10 cellular contexts compared by ENCODE assay signal in genomic region chr22:31218565-31219262, GRCh38. TPM values are rescaled to one million over a fixed set of nuclear protein-coding genes. Genes with fewer than 3 reads are reported as not detected.
DNase-seq lines count a peak whose midpoint lies in the region; ATAC-seq, FAIRE-seq and TF ChIP-seq lines count a peak whose summit lies in the region.
"Had no signal": no experiment of that assay in that cellular context is flagged by ENCODE, and none has a peak within 500 bp of the region (broad histone marks: within the 10 kb centered on the region; RNA-seq: fewer than 3 reads in every experiment).

No MANE protein-coding gene starts in this region.

- TF ChIP-seq POLR2A in breast epithelium (IDR thresholded peaks at IDR 0.05): no peak

- no peak overlapping the region for H4K91ac ChIP-seq in mesenchymal stem cell (ENCODE audit: low read length)

- no peak overlapping the region for H2AK5ac ChIP-seq in mesenchymal stem cell (ENCODE audit: low read length, severe bottlenecking)

- no peak overlapping the region for H2BK12ac ChIP-seq in mesenchymal stem cell (ENCODE audit: low read length in 2 of 2)

- peaks cover 11% of the 10 kb centered on the region for H3K36me3 ChIP-seq in CD4-positive, CD25-positive, alpha-beta regulatory T cell (ENCODE audit: control insufficient read depth, insufficient read depth, low read length)
- H3K36me3 ChIP-seq in breast epithelium: no peaks in the 10 kb centered on the region
- H3K36me3 ChIP-seq in neural progenitor cell: no peaks in the 10 kb centered on the region
- H3K36me3 ChIP-seq in mesenchymal stem cell (ENCODE audit: control insufficient read depth in 1 of 2, insufficient read depth in 2 of 2, low read depth in 1 of 2, low read length in 2 of 2): no peaks in the 10 kb centered on the region
- H3K36me3 ChIP-seq in PC-3 (ENCODE audit: low read depth, low read length): no peaks in the 10 kb centered on the region

- peaks cover 36 to 83% (median 55%) of the 10 kb centered on the region in 4 donors for H3K4me1 Mint-ChIP-seq in CD4-positive, CD25-positive, alpha-beta regulatory T cell
- peaks cover 20% of the 10 kb centered on the region for H3K4me1 Mint-ChIP-seq in neural progenitor cell

- no peaks in the 10 kb centered on the region for H3K27me3 ChIP-seq in CD4-positive, CD25-positive, alpha-beta regulatory T cell (ENCODE audit: control insufficient read depth, insufficient read depth, low read length)
- H3K27me3 ChIP-seq in breast epithelium: no peaks in the 10 kb centered on the region
- no peaks in the 10 kb centered on the region for H3K27me3 ChIP-seq in neural progenitor cell
- H3K27me3 ChIP-seq in mesenchymal stem cell (ENCODE audit: control insufficient read depth in 1 of 2, insufficient read depth in 1 of 2, low read length in 2 of 2): no peaks in the 10 kb centered on the region
- H3K27me3 ChIP-seq in PC-3 (ENCODE audit: low read length): no peaks in the 10 kb centered on the region

- H3K14ac ChIP-seq in mesenchymal stem cell (ENCODE audit: low read length in 2 of 2): no peak overlapping the region

- no peak overlapping the region for H2AFZ ChIP-seq in neural progenitor cell (replicated peaks)
- H2AFZ ChIP-seq in mesenchymal stem cell (ENCODE audit: low read depth, low read length): no peak overlapping the region
- no peak overlapping the region for H2AFZ ChIP-seq in PC-3 (ENCODE audit: low read length)

- no peaks in the 10 kb centered on the region for H3K9me3 ChIP-seq in CD4-positive, CD25-positive, alpha-beta regulatory T cell (ENCODE audit: control insufficient read depth in 2 of 2, low read length in 2 of 2)
- H3K9me3 ChIP-seq in breast epithelium (no peaks in the 10 kb centered on the region), neural progenitor cell (ENCODE audit: low read depth) (no peaks in the 10 kb centered on the region), mesenchymal stem cell (ENCODE audit: control insufficient read depth, low read length) (no peaks in the 10 kb centered on the region), PC-3 (ENCODE audit: low read length) (no peaks in the 10 kb centered on the region)

- H3K9ac ChIP-seq in neural progenitor cell (no peak overlapping the region), mesenchymal stem cell (ENCODE audit: low read length) (no peak overlapping the region), PC-3 (ENCODE audit: low read length) (no peak overlapping the region)

- H3K23ac ChIP-seq in mesenchymal stem cell (ENCODE audit: low read length in 2 of 2): no peak overlapping the region

- DNase-seq in CD4-positive, CD25-positive, alpha-beta regulatory T cell: no peak
- DNase-seq in GM19239 (ENCODE audit: insufficient read length, low spot score) (no peak), breast epithelium (ENCODE audit: low spot score in 2 of 2) (no peak), neural progenitor cell (ENCODE audit: low spot score) (peak; percentile 62), urothelium cell line (ENCODE audit: low spot score) (no peak), mesenchymal stem cell (no peak), PC-3 (no peak)
- DNase-seq: aorta, NCI-H146 had no signal

- H3K18ac ChIP-seq in mesenchymal stem cell (ENCODE audit: low read depth in 1 of 2, low read length in 2 of 2): no peak overlapping the region

- H3K79me1 ChIP-seq in mesenchymal stem cell (replicated peaks; ENCODE audit: low read length, poor library complexity, severe bottlenecking): peaks cover 35% of the 10 kb centered on the region

- 85% methylated on average over 4 of the region's 4 CpGs for WGBS in mesenchymal stem cell

- no peak overlapping the region for H3K4me3 ChIP-seq in CD4-positive, CD25-positive, alpha-beta regulatory T cell (ENCODE audit: low read depth, low read length)
- H3K4me3 ChIP-seq in breast epithelium: no peak overlapping the region
- H3K4me3 ChIP-seq in neural progenitor cell: peak overlapping the region; percentile 13
- H3K4me3 ChIP-seq in mesenchymal stem cell (ENCODE audit: insufficient read depth in 1 of 2, low read depth in 1 of 2, low read length in 2 of 2): no peak overlapping the region
- no peak overlapping the region for H3K4me3 ChIP-seq in PC-3 (ENCODE audit: low read length)

- no peak overlapping the region for H3K27ac ChIP-seq in CD4-positive, CD25-positive, alpha-beta regulatory T cell (ENCODE audit: insufficient read depth, low read length, poor library complexity, severe bottlenecking)
- H3K27ac ChIP-seq in breast epithelium: peak overlapping the region; percentile 80 to 82
- peak overlapping the region; percentile 88 for H3K27ac ChIP-seq in neural progenitor cell
- no peak overlapping the region for H3K27ac ChIP-seq in mesenchymal stem cell (ENCODE audit: low read length, poor library complexity, severe bottlenecking)
- no peak overlapping the region for H3K27ac ChIP-seq in PC-3 (ENCODE audit: low read length)

- peaks cover 47% of the 10 kb centered on the region for H3K4me1 ChIP-seq in CD4-positive, CD25-positive, alpha-beta regulatory T cell (ENCODE audit: control insufficient read depth, insufficient read depth, low read length, poor library complexity, severe bottlenecking)
- H3K4me1 ChIP-seq in breast epithelium: peaks cover 0 to 7% of the 10 kb centered on the region in 2 donors
- peaks cover 41% of the 10 kb centered on the region for H3K4me1 ChIP-seq in neural progenitor cell
- peaks cover 1% of the 10 kb centered on the region for H3K4me1 ChIP-seq in mesenchymal stem cell (ENCODE audit: control insufficient read depth, insufficient read depth, low read depth, low read length)
- H3K4me1 ChIP-seq in PC-3 (ENCODE audit: insufficient read depth, low read length): no peaks in the 10 kb centered on the region

- no peaks in the 10 kb centered on the region for H3K9me3 Mint-ChIP-seq in CD4-positive, CD25-positive, alpha-beta regulatory T cell
- no peaks in the 10 kb centered on the region for H3K9me3 Mint-ChIP-seq in neural progenitor cell

- peaks cover 95% of the 10 kb centered on the region for H3K79me2 ChIP-seq in neural progenitor cell (ENCODE audit: low read depth)
- H3K79me2 ChIP-seq in PC-3 (ENCODE audit: low read length): no peaks in the 10 kb centered on the region

- no peaks in the 10 kb centered on the region for H3K9me2 ChIP-seq in PC-3 (replicated peaks; ENCODE audit: low read length)

- H2BK5ac ChIP-seq in mesenchymal stem cell (ENCODE audit: low read depth, low read length, poor library complexity, severe bottlenecking): no peak overlapping the region

- no peak overlapping the region for H4K8ac ChIP-seq in mesenchymal stem cell (ENCODE audit: low read length)

- H3F3A ChIP-seq in neural progenitor cell (ENCODE audit: low read depth) (peaks cover 29% of the 10 kb centered on the region), PC-3 (ENCODE audit: low read length, unreplicated experiment) (no peaks in the 10 kb centered on the region)

- BruUV-seq in PC-3 (replicated peaks; lab: Mats Ljungman, UMichigan): no TSS peak

- intact Hi-C loops in breast epithelium (cut with DNase I; ENCODE audit: low total_unique reads) (loop anchor here (10.0 kb wide), 1 partner anchor 56 kb away; no protein-coding TSS in a partner anchor), PC-3 (cut with micrococcal nuclease) (loop anchor here (10.0 kb wide), 1 partner anchor 56 kb away; no protein-coding TSS in a partner anchor)

- H2BK15ac ChIP-seq in mesenchymal stem cell (ENCODE audit: low read depth, poor library complexity, severe bottlenecking): no peak overlapping the region

- no peaks in the 10 kb centered on the region for H3K27me3 Mint-ChIP-seq in CD4-positive, CD25-positive, alpha-beta regulatory T cell
- no peaks in the 10 kb centered on the region for H3K27me3 Mint-ChIP-seq in neural progenitor cell (ENCODE audit: insufficient read depth, low read depth)

- no peak for ATAC-seq in CD4-positive, CD25-positive, alpha-beta regulatory T cell (ENCODE audit: low read depth in 2 of 2)
- ATAC-seq in HG03025 (IDR thresholded peaks at IDR 0.05; ENCODE audit: low FRiP score, unreplicated experiment) (no peak), PC-3 (no peak)

- TF ChIP-seq CTCF in breast epithelium (IDR thresholded peaks at IDR 0.05) (no peak), neural progenitor cell (IDR thresholded peaks at IDR 0.05) (no peak), PC-3 (conservative IDR thresholded peaks at IDR 0.05; ENCODE audit: low read depth, low read length) (no peak)

- H3K27ac Mint-ChIP-seq in CD4-positive, CD25-positive, alpha-beta regulatory T cell: peak overlapping the region; percentile 59 to 85 (median 76)
- peak overlapping the region; percentile 94 for H3K27ac Mint-ChIP-seq in neural progenitor cell

- no peak overlapping the region for H3K4ac ChIP-seq in mesenchymal stem cell (ENCODE audit: low read depth in 1 of 2, low read length in 2 of 2)

- FAIRE-seq in GM19239 (lab: Jason Lieb, UNC) (peak; percentile 77), urothelium cell line (lab: Jason Lieb, UNC) (no peak)

- H3K36me3 Mint-ChIP-seq in CD4-positive, CD25-positive, alpha-beta regulatory T cell: peaks cover 17% of the 10 kb centered on the region
- H3K36me3 Mint-ChIP-seq in neural progenitor cell: no peaks in the 10 kb centered on the region

- peaks cover 37% of the 10 kb centered on the region for H4K20me1 ChIP-seq in neural progenitor cell (ENCODE audit: low read depth)
- no peaks in the 10 kb centered on the region for H4K20me1 ChIP-seq in PC-3 (ENCODE audit: low read length)

- CTCF ChIA-PET in PC-3 (lab: Charles Lee): no interaction called here

- peak overlapping the region; percentile 71 for H3K4me2 ChIP-seq in neural progenitor cell
- H3K4me2 ChIP-seq in mesenchymal stem cell (ENCODE audit: low read length, poor library complexity, severe bottlenecking): no peak overlapping the region
- no peak overlapping the region for H3K4me2 ChIP-seq in PC-3 (ENCODE audit: low read length)

- H2BK120ac ChIP-seq in mesenchymal stem cell (ENCODE audit: low read depth, low read length): no peak overlapping the region

- POLR2A ChIA-PET in PC-3 (lab: Charles Lee; ENCODE audit: unreplicated experiment): no interaction called here

- peak overlapping the region in 3 of 4 donors; percentile 4 to 75 (median 64) for H3K4me3 Mint-ChIP-seq in CD4-positive, CD25-positive, alpha-beta regulatory T cell
- H3K4me3 Mint-ChIP-seq in neural progenitor cell: peak overlapping the region; percentile 58

RNA-seq across cellular contexts. Expression of gene LIMK2, which starts 6.6 kb away (rescaled TPM):
- total RNA-seq in CD4-positive, CD25-positive, alpha-beta regulatory T cell: 42.4 TPM
- polyA plus RNA-seq in CD4-positive, CD25-positive, alpha-beta regulatory T cell: 10 to 100 TPM; 22.4 to 33.2 (median 24.9) TPM
- total RNA-seq in breast epithelium: 100 to 1,000 TPM in 2 of 3 donors, 1 to 10 TPM in 1; 6.9 to 146 (median 135) TPM
- total RNA-seq in neural progenitor cell (ENCODE audit: low replicate concordance): 28.1 and 45.8 TPM in 2 replicates
- 20.1 TPM for polyA plus RNA-seq in mesenchymal stem cell (2013, experiment 1 of 2)
- 17.1 TPM for polyA plus RNA-seq in mesenchymal stem cell (2013, experiment 2 of 2)
- 13.2 and 17.2 TPM in 2 replicates for total RNA-seq in PC-3 (2014; rRNA removed)

RNA-seq across cellular contexts. Expression of gene RNF185, which starts 58.7 kb away (rescaled TPM):
- 13.8 TPM for total RNA-seq in CD4-positive, CD25-positive, alpha-beta regulatory T cell
- polyA plus RNA-seq in CD4-positive, CD25-positive, alpha-beta regulatory T cell: 10 to 100 TPM; 23.6 to 34.7 (median 30.4) TPM
- total RNA-seq in breast epithelium (10 to 100 TPM; 32.8 to 42.6 (median 38.3) TPM), neural progenitor cell (ENCODE audit: low replicate concordance) (23.2 and 31.1 TPM in 2 replicates), PC-3 (2014; rRNA removed) (15.3 and 15.8 TPM in 2 replicates)
- polyA plus RNA-seq in mesenchymal stem cell (2013, experiment 1 of 2): 34.9 TPM
- polyA plus RNA-seq in mesenchymal stem cell (2013, experiment 2 of 2): 35.2 TPM

Comparison
In these comparisons a context has a peak if more than half of its experiments do, and no peak if none do; other contexts are left out.
1. H3K27ac ChIP-seq: peak in breast epithelium (2 of 2) and neural progenitor cell (single experiment); none in CD4-positive, CD25-positive, alpha-beta regulatory T cell (single experiment), mesenchymal stem cell (single experiment) and PC-3 (single experiment).